ENCODE assay signal across 19 cellular contexts in the genomic region with DNA sequence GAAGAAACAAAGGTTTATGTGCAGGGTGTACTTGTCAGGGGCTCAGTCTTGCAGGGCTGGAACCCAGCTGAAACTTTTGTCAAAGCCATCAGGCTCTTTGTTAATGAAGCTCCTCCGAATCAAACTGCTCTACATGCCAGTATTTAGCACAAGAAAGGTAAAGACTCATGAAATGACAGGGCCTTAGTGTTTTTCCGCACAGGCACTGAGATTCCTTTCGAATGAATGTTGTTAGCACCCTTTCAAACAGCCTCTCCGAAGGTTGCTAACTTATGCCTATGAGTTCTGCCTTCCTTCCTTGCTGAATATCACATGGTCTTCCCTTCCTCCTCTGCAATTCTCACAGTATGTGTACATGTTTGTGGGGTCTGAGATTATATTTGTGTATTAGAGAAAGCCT.
"Had no signal": no experiment of that assay in that cellular context is flagged by ENCODE, and none has a peak within 500 bp of the region (broad histone marks: within the 10 kb centered on the region; RNA-seq: fewer than 3 reads in every experiment).

No MANE protein-coding gene starts in this region.

- H3K9me3 ChIP-seq: colonic mucosa, right atrium auricular region, testis had no signal

- H3K4me1 ChIP-seq: colonic mucosa, right atrium auricular region, testis had no signal

- H3K4me3 ChIP-seq: colonic mucosa, lung, right atrium auricular region, skin epidermis, testis had no signal

- H3K27ac ChIP-seq: colonic mucosa, right atrium auricular region, skin epidermis, testis had no signal

- H3K36me3 ChIP-seq: colonic mucosa, right atrium auricular region had no signal

- H3K27me3 ChIP-seq: colonic mucosa, right atrium auricular region, testis had no signal

- DNase-seq: activated CD4-positive, alpha-beta memory T cell treated with anti-CD3 and anti-CD28 coated beads, Interleukin-2, amount 10 ng/mL, durations not matched to agents 7 days and 5 days; activated CD4-positive, alpha-beta T cell treated with anti-CD3 and anti-CD28 coated beads for 48 hours; activated CD4-positive, CD25-positive, alpha-beta regulatory T cell; activated CD8-positive, alpha-beta memory T cell treated with anti-CD3 and anti-CD28 coated beads, Interleukin-2, amount 10 ng/mL, durations not matched to agents 7 days and 5 days; amniotic stem cell; central memory CD4-positive, alpha-beta T cell; colonic mucosa; erythroblast; foreskin melanocyte; nephron progenitor cell; occipital lobe; posterior cingulate gyrus; stimulated activated CD4-positive, alpha-beta T cell treated with anti-CD3 and anti-CD28 coated beads, Interleukin-4, amount 100 ng/mL, for 24 hours; T-helper 1 cell; T-helper 9 cell; testis had no signal
